ENCODE assay signal across 2 cellular contexts in genomic region chr16:10954903-10955302, GRCh38.
TF ChIP-seq lines count a peak whose summit lies in the region.

No MANE protein-coding gene starts in this region.

TF ChIP-seq in SK-N-SH, 30 proteins besides CTCF, POLR2A, EP300 and RAD21 (continued from another document):
- TF ChIP-seq USF1 (IDR thresholded peaks at IDR 0.05; ENCODE audit: borderline replicate concordance, low read depth) (no peak), NFIC (IDR thresholded peaks at IDR 0.05; ENCODE audit: borderline replicate concordance) (no peak), PBX3 (IDR thresholded peaks at IDR 0.05) (no peak), FOXM1 (IDR thresholded peaks at IDR 0.05; ENCODE audit: low read depth) (no peak), ELF1 (IDR thresholded peaks at IDR 0.05) (no peak), RFX5 (IDR thresholded peaks at IDR 0.05; ENCODE audit: low read length) (no peak), FOSL2 (IDR thresholded peaks at IDR 0.05; ENCODE audit: borderline replicate concordance, low read depth) (no peak), POLR2AphosphoS5 (IDR thresholded peaks at IDR 0.05; ENCODE audit: low read depth, low read length) (no peak), MXI1 (IDR thresholded peaks at IDR 0.05; ENCODE audit: low read depth, low read length) (no peak), GATA2 (CRISPR knock-in tag; IDR thresholded peaks at IDR 0.05) (no peak), JUND (IDR thresholded peaks at IDR 0.05) (no peak), TEAD4 (IDR thresholded peaks at IDR 0.05; ENCODE audit: borderline replicate concordance, insufficient read depth) (no peak), RXRA (IDR thresholded peaks at IDR 0.05; ENCODE audit: borderline replicate concordance, low read depth) (no peak)

TF ChIP-seq in SK-N-SH treated with all-trans-retinoic acid at 6 μM for 48 hours, 23 proteins besides CTCF, POLR2A, EP300 and RAD21 (continued from another document):
- no peak for TF ChIP-seq TSHZ2 (CRISPR knock-in tag; IDR thresholded peaks at IDR 0.05)
- no peak for TF ChIP-seq GLIS3 (CRISPR knock-in tag; IDR thresholded peaks at IDR 0.05)
- TF ChIP-seq BACH2 (CRISPR knock-in tag; IDR thresholded peaks at IDR 0.05; ENCODE audit: borderline replicate concordance): no peak
- TF ChIP-seq OSR1 (CRISPR knock-in tag; IDR thresholded peaks at IDR 0.05): no peak
- no peak for TF ChIP-seq ZNF565 (CRISPR knock-in tag; conservative IDR thresholded peaks at IDR 0.05; ENCODE audit: low read depth)
- TF ChIP-seq ISL1 (CRISPR knock-in tag; IDR thresholded peaks at IDR 0.05): no peak
- TF ChIP-seq ARNTL (CRISPR knock-in tag; IDR thresholded peaks at IDR 0.05; ENCODE audit: borderline replicate concordance, low read depth): no peak
- TF ChIP-seq PPARA (CRISPR knock-in tag; IDR thresholded peaks at IDR 0.05; ENCODE audit: borderline replicate concordance): no peak
- no peak for TF ChIP-seq ZNF70 (CRISPR knock-in tag; IDR thresholded peaks at IDR 0.05)
- TF ChIP-seq TOX (CRISPR knock-in tag; IDR thresholded peaks at IDR 0.05; ENCODE audit: borderline replicate concordance): no peak
- TF ChIP-seq, protein P1, sequence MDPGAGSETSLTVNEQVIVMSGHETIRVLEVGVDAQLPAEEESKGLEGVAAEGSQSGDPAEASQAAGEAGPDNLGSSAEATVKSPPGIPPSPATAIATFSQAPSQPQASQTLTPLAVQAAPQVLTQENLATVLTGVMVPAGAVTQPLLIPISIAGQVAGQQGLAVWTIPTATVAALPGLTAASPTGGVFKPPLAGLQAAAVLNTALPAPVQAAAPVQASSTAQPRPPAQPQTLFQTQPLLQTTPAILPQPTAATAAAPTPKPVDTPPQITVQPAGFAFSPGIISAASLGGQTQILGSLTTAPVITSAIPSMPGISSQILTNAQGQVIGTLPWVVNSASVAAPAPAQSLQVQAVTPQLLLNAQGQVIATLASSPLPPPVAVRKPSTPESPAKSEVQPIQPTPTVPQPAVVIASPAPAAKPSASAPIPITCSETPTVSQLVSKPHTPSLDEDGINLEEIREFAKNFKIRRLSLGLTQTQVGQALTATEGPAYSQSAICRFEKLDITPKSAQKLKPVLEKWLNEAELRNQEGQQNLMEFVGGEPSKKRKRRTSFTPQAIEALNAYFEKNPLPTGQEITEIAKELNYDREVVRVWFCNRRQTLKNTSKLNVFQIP (CRISPR knock-in tag; IDR thresholded peaks at IDR 0.05; ENCODE audit: borderline replicate concordance, low read depth): no peak
- TF ChIP-seq, protein P2, sequence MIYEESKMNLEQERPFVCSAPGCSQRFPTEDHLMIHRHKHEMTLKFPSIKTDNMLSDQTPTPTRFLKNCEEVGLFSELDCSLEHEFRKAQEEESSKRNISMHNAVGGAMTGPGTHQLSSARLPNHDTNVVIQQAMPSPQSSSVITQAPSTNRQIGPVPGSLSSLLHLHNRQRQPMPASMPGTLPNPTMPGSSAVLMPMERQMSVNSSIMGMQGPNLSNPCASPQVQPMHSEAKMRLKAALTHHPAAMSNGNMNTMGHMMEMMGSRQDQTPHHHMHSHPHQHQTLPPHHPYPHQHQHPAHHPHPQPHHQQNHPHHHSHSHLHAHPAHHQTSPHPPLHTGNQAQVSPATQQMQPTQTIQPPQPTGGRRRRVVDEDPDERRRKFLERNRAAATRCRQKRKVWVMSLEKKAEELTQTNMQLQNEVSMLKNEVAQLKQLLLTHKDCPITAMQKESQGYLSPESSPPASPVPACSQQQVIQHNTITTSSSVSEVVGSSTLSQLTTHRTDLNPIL (CRISPR knock-in tag; IDR thresholded peaks at IDR 0.05; ENCODE audit: low read depth): no peak
- no peak for TF ChIP-seq SNAI2 (CRISPR knock-in tag; IDR thresholded peaks at IDR 0.05)
- no peak for TF ChIP-seq ZFP3 (CRISPR knock-in tag; IDR thresholded peaks at IDR 0.05)
- TF ChIP-seq PATZ1 (CRISPR knock-in tag; IDR thresholded peaks at IDR 0.05; ENCODE audit: borderline replicate concordance): no peak
- no peak for TF ChIP-seq CSDC2 (CRISPR knock-in tag; IDR thresholded peaks at IDR 0.05)
- no peak for TF ChIP-seq ESRRG (CRISPR knock-in tag; IDR thresholded peaks at IDR 0.05)
